8 cellular contexts compared by ENCODE assay signal in genomic region chr1:86018311-86018923, GRCh38.
DNase-seq lines count a peak whose midpoint lies in the region; ATAC-seq and TF ChIP-seq lines count a peak whose summit lies in the region.

No MANE protein-coding gene starts in this region.

- CTCF ChIA-PET in AG04450 (lab: Charles Lee): interaction anchor here (0.6 to 4.5 kb wide), 60 partner anchors 9 to 759 kb away, joined by 3 to 54 read pairs (median 4); partner anchors contain the start of genes C1orf52 and ZNHIT6

- no peaks in the 10 kb centered on the region for H3K4me1 ChIP-seq in body of pancreas

- POLR2A ChIA-PET in AG04450 (lab: Yijun Ruan, JAX): no interaction called here

- DNase-seq in AG04450 (ENCODE audit: low read depth, low spot score): no peak
- DNase-seq in GDM1 (lab: John Stamatoyannopoulos, UW): peak; percentile 0
- DNase-seq in NCI-H2081 treated with DMSO at 0.1 percent for 48 hours (lab: John Stamatoyannopoulos, UW): peak; percentile 1
- peak; percentile 13 to 31 (median 18) for DNase-seq in body of pancreas
- peak; percentile 14 to 42 for DNase-seq in lung microvascular endothelial cell (ENCODE audit: low read depth in 2 of 2)
- no peak for DNase-seq in activated T-cell treated with anti-CD3 and anti-CD28 coated beads for 4 hours

- H3K4me3 ChIP-seq in AG04450 (ENCODE audit: low read depth, low read length): no peak overlapping the region
- H3K4me3 ChIP-seq in body of pancreas: peak overlapping the region in 1 of 2 donors; percentile 2

- peak; percentile 85 for TF ChIP-seq CTCF in AG04450 (IDR thresholded peaks at IDR 0.05; ENCODE audit: low read depth, low read length)
- peak; percentile 43 to 70 (median 50) for TF ChIP-seq CTCF in body of pancreas (IDR thresholded peaks at IDR 0.05)

- H3K9me3 ChIP-seq in AG04450 (ENCODE audit: control insufficient read depth, insufficient read depth, low read length) (no peaks in the 10 kb centered on the region), body of pancreas (no peaks in the 10 kb centered on the region)

- ATAC-seq in HG02610 (IDR thresholded peaks at IDR 0.05; ENCODE audit: unreplicated experiment) (peak; percentile 34), body of pancreas (peak; percentile 33), esophagus mucosa (no peak)

- 16 to 19% methylated on average over 2 of the region's 2 CpGs for WGBS in body of pancreas, 2 donors

- H3K27ac ChIP-seq in AG04450 (ENCODE audit: low read depth, low read length): no peak overlapping the region
- H3K27ac ChIP-seq in body of pancreas: no peak overlapping the region

- H3K27me3 ChIP-seq in AG04450 (ENCODE audit: control insufficient read depth, insufficient read depth, low read length): no peaks in the 10 kb centered on the region
- H3K27me3 ChIP-seq in body of pancreas: no peaks in the 10 kb centered on the region

- no peak for TF ChIP-seq POLR2A in body of pancreas (IDR thresholded peaks at IDR 0.05)

- intact Hi-C loops in body of pancreas (cut with DNase I): no loop called here

- H3K36me3 ChIP-seq in body of pancreas (replicated peaks in 1 of 2; ENCODE audit: insufficient read depth in 1 of 2, low read depth in 2 of 2): no peaks in the 10 kb centered on the region

Comparison
In these comparisons a context has a peak if more than half of its experiments do, and no peak if none do; other contexts are left out.
1. DNase-seq: peak in GDM1 (single experiment), NCI-H2081 treated with DMSO at 0.1 percent for 48 hours (single experiment), body of pancreas (4 of 4) and lung microvascular endothelial cell (2 of 2); none in AG04450 (single experiment) and activated T-cell treated with anti-CD3 and anti-CD28 coated beads for 4 hours (single experiment).